ENCODE assay signal across 17 cellular contexts in genomic region chr12:101230547-101230946, GRCh38. TPM values are rescaled to one million over a fixed set of nuclear protein-coding genes. Genes with fewer than 3 reads are reported as not detected.
DNase-seq lines count a peak whose midpoint lies in the region; ATAC-seq and TF ChIP-seq lines count a peak whose summit lies in the region.
"Had no signal": no experiment of that assay in that cellular context is flagged by ENCODE, and none has a peak within 500 bp of the region (broad histone marks: within the 10 kb centered on the region; RNA-seq: fewer than 3 reads in every experiment).

No MANE protein-coding gene starts in this region.

- DNase-seq in EH (ENCODE audit: low read depth) (peak; percentile 89), NCI-H69 (lab: John Stamatoyannopoulos, UW) (peak; percentile 33), epithelial cell of prostate (ENCODE audit: low read depth, low spot score) (peak; percentile 58), non-pigmented ciliary epithelial cell (ENCODE audit: low read depth) (peak; percentile 58), endodermal cell (no peak), gastrocnemius medialis (no peak), germinal center (ENCODE audit: low spot score) (no peak)
- DNase-seq in activated T-cell treated with anti-CD3 and anti-CD28 coated beads, Interleukin-2, amount 50 U/mL, for 1 hour = no peak
- DNase-seq: activated CD8-positive, alpha-beta T cell treated with anti-CD3 and anti-CD28 coated beads, Interleukin-2, amount 10 ng/mL, durations not matched to agents 7 days and 5 days; activated naive CD4-positive, alpha-beta T cell treated with anti-CD3 and anti-CD28 coated beads, Interleukin-2, amount 50 U/mL, for 16 hours; posterior cingulate gyrus; stimulated activated CD4-positive, alpha-beta T cell treated with anti-CD3 and anti-CD28 coated beads, Interleukin-2, amount 100 ng/mL, for 48 hours; stimulated activated naive CD4-positive, alpha-beta T cell treated with Interleukin-2 at 50 U/mL for 16 hours; T-helper 1 cell had no signal

- H3K4me3 Mint-ChIP-seq in endodermal cell = no peak overlapping the region
- H3K4me3 Mint-ChIP-seq: activated CD8-positive, alpha-beta T cell treated with anti-CD3 and anti-CD28 coated beads, Interleukin-2, amount 10 ng/mL, durations not matched to agents 7 days and 5 days; dendritic cell treated with granulocyte-macrophage colony-stimulating factor and Interleukin-4, amounts not matched to agents 40 ng/mL and 50 ng/mL, for 4 days; mesothelial cell of epicardium had no signal

- intact Hi-C loops in gastrocnemius medialis (cut with DNase I; ENCODE audit: low total_unique reads) = no loop called here

- in situ Hi-C loops in gastrocnemius medialis (cut with MboI; ENCODE audit: low sequenced_read_pairs in 4 of 4) = no loop called here

- H3K4me1 ChIP-seq in endodermal cell (ENCODE audit: control insufficient read depth, insufficient read depth, low read length) (no peaks in the 10 kb centered on the region), gastrocnemius medialis (no peaks in the 10 kb centered on the region)

- no peaks in the 10 kb centered on the region for H3K36me3 ChIP-seq in endodermal cell (ENCODE audit: control insufficient read depth, insufficient read depth, low read length)
- H3K36me3 ChIP-seq in gastrocnemius medialis = no peaks in the 10 kb centered on the region

- H3K36me3 Mint-ChIP-seq in endodermal cell (ENCODE audit: low read depth) = no peaks in the 10 kb centered on the region
- H3K36me3 Mint-ChIP-seq: mesothelial cell of epicardium had no signal

- no peak overlapping the region for H3K9ac ChIP-seq in endodermal cell (ENCODE audit: extremely low read depth, low read length, poor library complexity, severe bottlenecking)

- no peaks in the 10 kb centered on the region for H3K27me3 ChIP-seq in endodermal cell (ENCODE audit: control insufficient read depth, insufficient read depth, low read length, poor library complexity, severe bottlenecking)
- H3K27me3 ChIP-seq in gastrocnemius medialis = no peaks in the 10 kb centered on the region

- H3K27ac Mint-ChIP-seq in endodermal cell = no peak overlapping the region
- H3K27ac Mint-ChIP-seq: activated CD8-positive, alpha-beta T cell treated with anti-CD3 and anti-CD28 coated beads, Interleukin-2, amount 10 ng/mL, durations not matched to agents 7 days and 5 days; dendritic cell treated with granulocyte-macrophage colony-stimulating factor and Interleukin-4, amounts not matched to agents 40 ng/mL and 50 ng/mL, for 4 days; mesothelial cell of epicardium had no signal

- no peak for TF ChIP-seq POLR2A in gastrocnemius medialis (IDR thresholded peaks at IDR 0.05)

- peaks cover 13% of the 10 kb centered on the region for H3K27me3 Mint-ChIP-seq in endodermal cell (ENCODE audit: insufficient read depth)
- H3K27me3 Mint-ChIP-seq: dendritic cell treated with granulocyte-macrophage colony-stimulating factor and Interleukin-4, amounts not matched to agents 40 ng/mL and 50 ng/mL, for 4 days had no signal

- H3K27ac ChIP-seq in epithelial cell of prostate (peak overlapping the region; percentile 56), endodermal cell (ENCODE audit: low read depth, low read length) (no peak overlapping the region), gastrocnemius medialis (no peak overlapping the region)

- no peak for ATAC-seq in gastrocnemius medialis
- ATAC-seq: activated CD8-positive, alpha-beta T cell treated with anti-CD3 and anti-CD28 coated beads, Interleukin-2, amount 10 ng/mL, durations not matched to agents 7 days and 5 days; HepG2 had no signal

- H3K4me3 ChIP-seq in endodermal cell (ENCODE audit: low read length) = no peak overlapping the region
- no peak overlapping the region for H3K4me3 ChIP-seq in gastrocnemius medialis

- peaks cover 5% of the 10 kb centered on the region for H3K4me1 Mint-ChIP-seq in endodermal cell
- H3K4me1 Mint-ChIP-seq: mesothelial cell of epicardium had no signal

- TF ChIP-seq CTCF in endodermal cell (conservative IDR thresholded peaks at IDR 0.05) = no peak
- TF ChIP-seq CTCF in gastrocnemius medialis (IDR thresholded peaks at IDR 0.05 in 4 of 5, conservative IDR thresholded peaks at IDR 0.05 in 1 of 5) = no peak

- 93 to 100% methylated on average over 3 to 5 of the region's 5 CpGs for WGBS in endodermal cell (ENCODE audit: insufficient coverage in 1 of 2, insufficient read length in 1 of 2), 2 experiments

- H3K9me3 Mint-ChIP-seq in endodermal cell = no peaks in the 10 kb centered on the region
- H3K9me3 Mint-ChIP-seq: dendritic cell treated with granulocyte-macrophage colony-stimulating factor and Interleukin-4, amounts not matched to agents 40 ng/mL and 50 ng/mL, for 4 days; mesothelial cell of epicardium had no signal

- H3K9me3 ChIP-seq in endodermal cell (ENCODE audit: control insufficient read depth, low read length) (no peaks in the 10 kb centered on the region), gastrocnemius medialis (no peaks in the 10 kb centered on the region)

RNA-seq across cellular contexts. Expression of gene SLC5A8, which starts 20.5 kb away (rescaled TPM):
- not detected for total RNA-seq in endodermal cell
- not detected for polyA plus RNA-seq in endodermal cell (2013, experiment 1 of 2)
- not detected for polyA plus RNA-seq in endodermal cell (2013, experiment 2 of 2)
- total RNA-seq in gastrocnemius medialis = not detected
- total RNA-seq: activated CD8-positive, alpha-beta T cell treated with anti-CD3 and anti-CD28 coated beads, Interleukin-2, amount 10 ng/mL, durations not matched to agents 7 days and 5 days; HepG2; mesothelial cell of epicardium had no signal
- polyA plus RNA-seq: HepG2 had no signal

RNA-seq across cellular contexts. Expression of gene UTP20, which starts 49.4 kb away (rescaled TPM):
- total RNA-seq in endodermal cell = 10 to 100 TPM; 22.1 to 29.1 TPM
- polyA plus RNA-seq in endodermal cell (2013, experiment 1 of 2) = 10.8 TPM
- polyA plus RNA-seq in endodermal cell (2013, experiment 2 of 2) = 10.1 TPM
- 10 to 100 TPM in 3 of 4 donors, 1 to 10 TPM in 1; 5.9 to 15.5 (median 10.3) TPM for total RNA-seq in gastrocnemius medialis

Comparison
In these comparisons a context has a peak if more than half of its experiments do, and no peak if none do; other contexts are left out.
1. DNase-seq: peak in EH (single experiment), NCI-H69 (single experiment), epithelial cell of prostate (single experiment) and non-pigmented ciliary epithelial cell (single experiment); none in endodermal cell (single experiment), gastrocnemius medialis (0 of 2), activated T-cell treated with anti-CD3 and anti-CD28 coated beads, Interleukin-2, amount 50 U/mL, for 1 hour (single experiment) and germinal center (single experiment).